ENCODE assay signal across 24 cellular contexts in genomic region chr10:133568287-133568614, GRCh38.
"Had no signal": no experiment of that assay in that cellular context is flagged by ENCODE, and none has a peak within 500 bp of the region (broad histone marks: within the 10 kb centered on the region; RNA-seq: fewer than 3 reads in every experiment).

No MANE protein-coding gene starts in this region.

- DNase-seq: activated CD4-positive, alpha-beta memory T cell treated with anti-CD3 and anti-CD28 coated beads, Interleukin-2, amount 10 ng/mL, durations not matched to agents 7 days and 5 days; activated CD4-positive, alpha-beta T cell treated with anti-CD3 and anti-CD28 coated beads for 1 hour; activated CD4-positive, alpha-beta T cell treated with anti-CD3 and anti-CD28 coated beads for 36 hours; activated CD4-positive, alpha-beta T cell treated with anti-CD3 and anti-CD28 coated beads for 48 hours; activated CD4-positive, alpha-beta T cell treated with anti-CD3 and anti-CD28 coated beads, Interleukin-2, amount 10 ng/mL, durations not matched to agents 7 days and 5 days; activated CD4-positive, CD25-positive, alpha-beta regulatory T cell; activated CD8-positive, alpha-beta memory T cell treated with anti-CD3 and anti-CD28 coated beads for 24 hours; activated CD8-positive, alpha-beta memory T cell treated with anti-CD3 and anti-CD28 coated beads, Interleukin-2, amount 10 ng/mL, durations not matched to agents 7 days and 5 days; activated CD8-positive, alpha-beta memory T cell treated with anti-CD3 and anti-CD28 coated beads, Interleukin-2, amount 50 U/mL, for 48 hours; activated CD8-positive, alpha-beta T cell treated with anti-CD3 and anti-CD28 coated beads, Interleukin-2, amount 10 ng/mL, durations not matched to agents 7 days and 5 days; activated effector memory CD4-positive, alpha-beta T cell treated with Interleukin-2 at 50 U/mL for 16 hours; activated gamma-delta T cell; activated naive CD4-positive, alpha-beta T cell treated with anti-CD3 and anti-CD28 coated beads, Interleukin-2, amount 10 ng/mL, durations not matched to agents 7 days and 5 days; activated naive CD4-positive, alpha-beta T cell treated with Interleukin-2 at 50 U/mL for 16 hours; activated naive CD8-positive, alpha-beta T cell treated with anti-CD3 and anti-CD28 coated beads, Interleukin-2, amount 10 ng/mL, durations not matched to agents 7 days and 5 days; activated naive CD8-positive, alpha-beta T cell treated with anti-CD3 and anti-CD28 coated beads, Interleukin-2, amount 50 U/mL, for 24 hours; activated T-cell treated with anti-CD3 and anti-CD28 coated beads, Interleukin-2, amount 50 U/mL, for 24 hours; activated T-cell treated with anti-CD3 and anti-CD28 coated beads, Interleukin-2, amount 50 U/mL, for 48 hours; amygdala; anterior cingulate cortex; caudate nucleus; cerebellar nuclear complex; T-helper 2 cell; T-helper 9 cell had no signal
